In genomic region chr4:7514789-7515188, GRCh38 we compare ENCODE assay signal across 1 cellular context.
TF ChIP-seq lines count a peak whose summit lies in the region.

No MANE protein-coding gene starts in this region.

TF ChIP-seq in HepG2, 621 proteins besides CTCF, POLR2A, EP300 and RAD21 (continued from another document and continues in another):
- TF ChIP-seq ZNF407 (CRISPR knock-in tag; IDR thresholded peaks at IDR 0.05; ENCODE audit: not compliant biosample characterization) (no peak), ZSCAN21 (CRISPR knock-in tag; IDR thresholded peaks at IDR 0.05; ENCODE audit: borderline replicate concordance) (0 out of 2 replicates have a peak, but pooled peaks have one; percentile 45), HMG20B (CRISPR knock-in tag; conservative IDR thresholded peaks at IDR 0.05) (no peak), NFRKB (IDR thresholded peaks at IDR 0.05) (no peak), ZNF12 (CRISPR knock-in tag; IDR thresholded peaks at IDR 0.05) (no peak), MAFK (conservative IDR thresholded peaks at IDR 0.05 in 1 of 2, IDR thresholded peaks at IDR 0.05 in 1 of 2; ENCODE audit: low read length in 2 of 2) (no peak), SAP130 (CRISPR knock-in tag; IDR thresholded peaks at IDR 0.05; ENCODE audit: low read depth) (peak; percentile 27; the same call in 1 of the 2 replicates), RBM39 (IDR thresholded peaks at IDR 0.05; ENCODE audit: low read depth, low read length, poor library complexity, severe bottlenecking) (no peak), NFATC3 (CRISPR knock-in tag; IDR thresholded peaks at IDR 0.05) (no peak), KLF9 (CRISPR knock-in tag; IDR thresholded peaks at IDR 0.05; ENCODE audit: low read depth) (no peak), NRL (CRISPR knock-in tag; IDR thresholded peaks at IDR 0.05; ENCODE audit: borderline replicate concordance) (peak; percentile 33; the same call in 1 of the 2 replicates), DPF2 (CRISPR knock-in tag; IDR thresholded peaks at IDR 0.05; ENCODE audit: borderline replicate concordance, low read depth) (peak; percentile 67; the same call in 1 of the 2 replicates), ZNF530 (CRISPR knock-in tag; IDR thresholded peaks at IDR 0.05; ENCODE audit: low read depth) (no peak), SMAD1 (CRISPR knock-in tag; IDR thresholded peaks at IDR 0.05; ENCODE audit: borderline replicate concordance, low read depth) (no peak), HNF4A (CRISPR knock-in tag; IDR thresholded peaks at IDR 0.05) (peak; percentile 66), TBX2 (CRISPR knock-in tag; IDR thresholded peaks at IDR 0.05; ENCODE audit: borderline replicate concordance) (0 out of 2 replicates have a peak, but pooled peaks have one; percentile 16), ZNF44 (CRISPR knock-in tag; IDR thresholded peaks at IDR 0.05) (no peak), ZNF710 (CRISPR knock-in tag; IDR thresholded peaks at IDR 0.05; ENCODE audit: borderline replicate concordance) (no peak), NR1H2 (CRISPR knock-in tag; IDR thresholded peaks at IDR 0.05; ENCODE audit: borderline replicate concordance, low read depth) (no peak), ZNF24 (IDR thresholded peaks at IDR 0.05) (no peak), DNMT1 (CRISPR knock-in tag; IDR thresholded peaks at IDR 0.05) (no peak), ZNF160 (CRISPR knock-in tag; IDR thresholded peaks at IDR 0.05) (no peak), ZNF788 (CRISPR knock-in tag; IDR thresholded peaks at IDR 0.05; ENCODE audit: borderline replicate concordance) (no peak), BORCS8-MEF2B (CRISPR knock-in tag; IDR thresholded peaks at IDR 0.05) (no peak), SALL2 (CRISPR knock-in tag; IDR thresholded peaks at IDR 0.05) (no peak), KLF16 (CRISPR knock-in tag; IDR thresholded peaks at IDR 0.05) (no peak), NR2F6 (IDR thresholded peaks at IDR 0.05) (peak; percentile 49), NR2F6 (CRISPR knock-in tag; IDR thresholded peaks at IDR 0.05) (no peak; the same call in 1 of the 2 replicates), U2AF1 (optimal IDR thresholded peaks at IDR 0.05; ENCODE audit: low read depth, low read length) (no peak), CREB1 (IDR thresholded peaks at IDR 0.05) (no peak), CREB1 (CRISPR knock-in tag; IDR thresholded peaks at IDR 0.05) (0 out of 2 replicates have a peak, but pooled peaks have one; percentile 50), ZNF552 (CRISPR knock-in tag; IDR thresholded peaks at IDR 0.05; ENCODE audit: borderline replicate concordance) (no peak), CHD4 (IDR thresholded peaks at IDR 0.05; ENCODE audit: borderline replicate concordance, low read length) (no peak), BHLHE40 (IDR thresholded peaks at IDR 0.05; ENCODE audit: low read length) (no peak), ZEB1 (IDR thresholded peaks at IDR 0.05; ENCODE audit: insufficient replicate concordance, low read depth) (peak; percentile 10), FOSL1 (CRISPR knock-in tag; IDR thresholded peaks at IDR 0.05; ENCODE audit: borderline replicate concordance) (no peak), ERF (CRISPR knock-in tag; IDR thresholded peaks at IDR 0.05) (no peak), RARA (CRISPR knock-in tag; IDR thresholded peaks at IDR 0.05) (peak; percentile 40), ZFX (CRISPR knock-in tag; IDR thresholded peaks at IDR 0.05; ENCODE audit: low read depth) (peak; percentile 29)
- TF ChIP-seq, protein P1, sequence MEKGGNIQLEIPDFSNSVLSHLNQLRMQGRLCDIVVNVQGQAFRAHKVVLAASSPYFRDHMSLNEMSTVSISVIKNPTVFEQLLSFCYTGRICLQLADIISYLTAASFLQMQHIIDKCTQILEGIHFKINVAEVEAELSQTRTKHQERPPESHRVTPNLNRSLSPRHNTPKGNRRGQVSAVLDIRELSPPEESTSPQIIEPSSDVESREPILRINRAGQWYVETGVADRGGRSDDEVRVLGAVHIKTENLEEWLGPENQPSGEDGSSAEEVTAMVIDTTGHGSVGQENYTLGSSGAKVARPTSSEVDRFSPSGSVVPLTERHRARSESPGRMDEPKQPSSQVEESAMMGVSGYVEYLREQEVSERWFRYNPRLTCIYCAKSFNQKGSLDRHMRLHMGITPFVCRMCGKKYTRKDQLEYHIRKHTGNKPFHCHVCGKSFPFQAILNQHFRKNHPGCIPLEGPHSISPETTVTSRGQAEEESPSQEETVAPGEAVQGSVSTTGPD (CRISPR knock-in tag; IDR thresholded peaks at IDR 0.05), result no peak
- TF ChIP-seq, protein P2, sequence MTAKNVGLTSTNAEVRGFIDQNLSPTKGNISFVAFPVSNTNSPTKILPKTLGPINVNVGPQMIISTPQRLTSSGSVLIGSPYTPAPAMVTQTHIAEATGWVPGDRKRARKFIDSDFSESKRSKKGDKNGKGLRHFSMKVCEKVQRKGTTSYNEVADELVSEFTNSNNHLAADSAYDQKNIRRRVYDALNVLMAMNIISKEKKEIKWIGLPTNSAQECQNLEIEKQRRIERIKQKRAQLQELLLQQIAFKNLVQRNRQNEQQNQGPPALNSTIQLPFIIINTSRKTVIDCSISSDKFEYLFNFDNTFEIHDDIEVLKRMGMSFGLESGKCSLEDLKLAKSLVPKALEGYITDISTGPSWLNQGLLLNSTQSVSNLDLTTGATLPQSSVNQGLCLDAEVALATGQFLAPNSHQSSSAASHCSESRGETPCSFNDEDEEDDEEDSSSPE (CRISPR knock-in tag; IDR thresholded peaks at IDR 0.05), result no peak
- TF ChIP-seq, protein P3, sequence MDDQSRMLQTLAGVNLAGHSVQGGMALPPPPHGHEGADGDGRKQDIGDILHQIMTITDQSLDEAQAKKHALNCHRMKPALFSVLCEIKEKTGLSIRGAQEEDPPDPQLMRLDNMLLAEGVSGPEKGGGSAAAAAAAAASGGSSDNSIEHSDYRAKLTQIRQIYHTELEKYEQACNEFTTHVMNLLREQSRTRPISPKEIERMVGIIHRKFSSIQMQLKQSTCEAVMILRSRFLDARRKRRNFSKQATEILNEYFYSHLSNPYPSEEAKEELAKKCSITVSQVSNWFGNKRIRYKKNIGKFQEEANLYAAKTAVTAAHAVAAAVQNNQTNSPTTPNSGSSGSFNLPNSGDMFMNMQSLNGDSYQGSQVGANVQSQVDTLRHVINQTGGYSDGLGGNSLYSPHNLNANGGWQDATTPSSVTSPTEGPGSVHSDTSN (CRISPR knock-in tag; IDR thresholded peaks at IDR 0.05; ENCODE audit: borderline replicate concordance), result no peak
- TF ChIP-seq, protein P4, sequence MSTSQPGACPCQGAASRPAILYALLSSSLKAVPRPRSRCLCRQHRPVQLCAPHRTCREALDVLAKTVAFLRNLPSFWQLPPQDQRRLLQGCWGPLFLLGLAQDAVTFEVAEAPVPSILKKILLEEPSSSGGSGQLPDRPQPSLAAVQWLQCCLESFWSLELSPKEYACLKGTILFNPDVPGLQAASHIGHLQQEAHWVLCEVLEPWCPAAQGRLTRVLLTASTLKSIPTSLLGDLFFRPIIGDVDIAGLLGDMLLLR (CRISPR knock-in tag; IDR thresholded peaks at IDR 0.05), result no peak
- TF ChIP-seq, protein P5, sequence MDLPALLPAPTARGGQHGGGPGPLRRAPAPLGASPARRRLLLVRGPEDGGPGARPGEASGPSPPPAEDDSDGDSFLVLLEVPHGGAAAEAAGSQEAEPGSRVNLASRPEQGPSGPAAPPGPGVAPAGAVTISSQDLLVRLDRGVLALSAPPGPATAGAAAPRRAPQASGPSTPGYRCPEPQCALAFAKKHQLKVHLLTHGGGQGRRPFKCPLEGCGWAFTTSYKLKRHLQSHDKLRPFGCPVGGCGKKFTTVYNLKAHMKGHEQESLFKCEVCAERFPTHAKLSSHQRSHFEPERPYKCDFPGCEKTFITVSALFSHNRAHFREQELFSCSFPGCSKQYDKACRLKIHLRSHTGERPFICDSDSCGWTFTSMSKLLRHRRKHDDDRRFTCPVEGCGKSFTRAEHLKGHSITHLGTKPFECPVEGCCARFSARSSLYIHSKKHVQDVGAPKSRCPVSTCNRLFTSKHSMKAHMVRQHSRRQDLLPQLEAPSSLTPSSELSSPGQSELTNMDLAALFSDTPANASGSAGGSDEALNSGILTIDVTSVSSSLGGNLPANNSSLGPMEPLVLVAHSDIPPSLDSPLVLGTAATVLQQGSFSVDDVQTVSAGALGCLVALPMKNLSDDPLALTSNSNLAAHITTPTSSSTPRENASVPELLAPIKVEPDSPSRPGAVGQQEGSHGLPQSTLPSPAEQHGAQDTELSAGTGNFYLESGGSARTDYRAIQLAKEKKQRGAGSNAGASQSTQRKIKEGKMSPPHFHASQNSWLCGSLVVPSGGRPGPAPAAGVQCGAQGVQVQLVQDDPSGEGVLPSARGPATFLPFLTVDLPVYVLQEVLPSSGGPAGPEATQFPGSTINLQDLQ (CRISPR knock-in tag; IDR thresholded peaks at IDR 0.05), result no peak
